In the genomic region with DNA sequence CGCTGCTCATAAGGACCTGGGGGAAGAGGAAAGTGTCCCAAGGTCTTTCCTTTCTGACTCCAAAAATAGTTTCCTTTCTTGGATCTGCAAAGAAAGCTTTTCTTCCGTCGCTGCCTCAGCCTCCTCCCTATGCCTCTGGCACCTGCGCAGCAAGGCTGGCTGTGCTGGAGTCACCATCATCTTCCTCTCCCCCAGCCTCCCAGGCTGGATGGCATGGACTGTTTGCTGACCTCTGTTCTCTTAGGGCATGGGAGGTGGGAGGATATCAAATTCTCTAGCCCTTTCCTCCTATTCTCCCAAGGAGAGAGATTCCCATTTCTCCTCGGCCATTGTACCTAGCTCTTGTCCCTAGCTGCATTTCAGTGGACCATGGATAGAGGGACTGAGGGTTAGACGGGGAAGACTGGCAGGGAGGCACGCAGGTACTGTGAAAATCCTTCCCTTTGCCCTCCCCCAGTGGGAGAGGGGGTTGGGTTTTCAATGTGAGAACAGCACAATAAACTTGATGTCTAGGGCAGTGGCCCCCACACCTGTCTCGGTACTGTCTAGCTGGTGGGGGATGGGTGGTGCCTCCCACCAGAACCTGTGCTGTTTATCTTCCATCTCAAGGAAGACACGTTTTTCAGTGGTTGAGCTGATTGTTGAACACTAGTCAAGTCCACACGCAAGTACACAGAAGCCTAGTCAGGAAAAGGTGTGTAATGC, we compare ENCODE assay signal across 12 cellular contexts. TPM values are rescaled to one million over a fixed set of nuclear protein-coding genes. Genes with fewer than 3 reads are reported as not detected.
DNase-seq lines count a peak whose midpoint lies in the region; ATAC-seq, FAIRE-seq and TF ChIP-seq lines count a peak whose summit lies in the region.
"Had no signal": no experiment of that assay in that cellular context is flagged by ENCODE, and none has a peak within 500 bp of the region (broad histone marks: within the 10 kb centered on the region; RNA-seq: fewer than 3 reads in every experiment).

No MANE protein-coding gene starts in this region.

- no peak overlapping the region for H2AFZ ChIP-seq in endothelial cell of umbilical vein (ENCODE audit: low read depth, low read length)

- no peak for ATAC-seq in GM19397 (IDR thresholded peaks at IDR 0.05; ENCODE audit: unreplicated experiment)

- H3K4me1 ChIP-seq in endothelial cell of umbilical vein (ENCODE audit: control insufficient read depth, extremely low read depth, insufficient read depth, low read length) (peaks cover 28% of the 10 kb centered on the region), stomach (peaks cover 36 to 62% (median 59%) of the 10 kb centered on the region in 4 donors)

- no peaks in the 10 kb centered on the region for H3K9me3 Mint-ChIP-seq in activated naive CD4-positive, alpha-beta T cell treated with anti-CD3 and anti-CD28 coated beads, Interleukin-2, amount 10 ng/mL, durations not matched to agents 7 days and 5 days

- H3K9me3 ChIP-seq in SK-N-MC (ENCODE audit: low read depth, low read length) (no peaks in the 10 kb centered on the region), endothelial cell of umbilical vein (replicated peaks; ENCODE audit: control insufficient read depth, insufficient read depth, low read length) (no peaks in the 10 kb centered on the region), stomach (no peaks in the 10 kb centered on the region)
- H3K9me3 ChIP-seq: ascending aorta, tibial nerve had no signal

- H3K27me3 Mint-ChIP-seq in activated naive CD4-positive, alpha-beta T cell treated with anti-CD3 and anti-CD28 coated beads, Interleukin-2, amount 10 ng/mL, durations not matched to agents 7 days and 5 days: peaks cover 9% of the 10 kb centered on the region

- dilution Hi-C loops in endothelial cell of umbilical vein (cut with MboI; ENCODE audit: extremely low pct_ligation_motif_present, low sequenced_read_pairs): no loop called here

- H3K27me3 ChIP-seq in endothelial cell of umbilical vein (ENCODE audit: control insufficient read depth in 2 of 2, insufficient read depth in 2 of 2, low read length in 2 of 2) (no peaks in the 10 kb centered on the region), stomach (no peaks in the 10 kb centered on the region)
- H3K27me3 ChIP-seq: ascending aorta, tibial nerve had no signal

- no peaks in the 10 kb centered on the region for H4K20me1 ChIP-seq in endothelial cell of umbilical vein (replicated peaks; ENCODE audit: control insufficient read depth, extremely low read depth, insufficient read depth, low read length)

- no peak for DNase-seq in activated naive CD4-positive, alpha-beta T cell treated with anti-CD3 and anti-CD28 coated beads, Interleukin-2, amount 10 ng/mL, durations not matched to agents 7 days and 5 days
- DNase-seq in activated naive CD4-positive, alpha-beta T cell (lab: John Stamatoyannopoulos, UW): no peak
- no peak for DNase-seq in SK-N-MC (ENCODE audit: low read depth, low spot score)
- DNase-seq in endothelial cell of umbilical vein (ENCODE audit: low read depth, low spot score): no peak
- DNase-seq in stomach: no peak
- DNase-seq in GM19240 (ENCODE audit: insufficient read length, low spot score): no peak
- DNase-seq in NCI-H510A treated with DMSO at 0.1 percent for 48 hours (lab: John Stamatoyannopoulos, UW): no peak
- DNase-seq: NCI-H2081 had no signal

- no peak for TF ChIP-seq EP300 in stomach (IDR thresholded peaks at IDR 0.05)

- H3K36me3 ChIP-seq in SK-N-MC (ENCODE audit: insufficient read depth, low read length): peaks cover 42% of the 10 kb centered on the region
- H3K36me3 ChIP-seq in endothelial cell of umbilical vein (ENCODE audit: control insufficient read depth in 2 of 2, extremely low read depth in 1 of 2, insufficient read depth in 2 of 2, low read length in 2 of 2): peaks cover 5 to 20% of the 10 kb centered on the region in 2 experiments
- peaks cover 12 to 43% (median 32%) of the 10 kb centered on the region in 4 donors for H3K36me3 ChIP-seq in stomach

- TF ChIP-seq POLR2A in endothelial cell of umbilical vein (IDR thresholded peaks at IDR 0.05; ENCODE audit: low read depth, low read length) (peak; percentile 54), stomach (IDR thresholded peaks at IDR 0.05) (no peak)

- no peak overlapping the region for H3K4me3 ChIP-seq in SK-N-MC
- no peak overlapping the region for H3K4me3 ChIP-seq in endothelial cell of umbilical vein (replicated peaks in 1 of 3; ENCODE audit: insufficient read depth in 1 of 3, low read depth in 1 of 3, low read length in 3 of 3)
- H3K4me3 ChIP-seq in stomach: no peak overlapping the region
- H3K4me3 ChIP-seq: tibial nerve had no signal

- peaks cover 59% of the 10 kb centered on the region for H3K4me1 Mint-ChIP-seq in activated naive CD4-positive, alpha-beta T cell treated with anti-CD3 and anti-CD28 coated beads, Interleukin-2, amount 10 ng/mL, durations not matched to agents 7 days and 5 days

- POLR2A ChIA-PET in endothelial cell of umbilical vein (lab: Charles Lee): interaction anchor here (1.4 kb wide), 1 partner anchor 11 kb away, joined by 3 read pairs; no protein-coding TSS in a partner anchor

- H3K9ac ChIP-seq in SK-N-MC (ENCODE audit: insufficient read length) (no peak overlapping the region), endothelial cell of umbilical vein (replicated peaks; ENCODE audit: extremely low read depth, insufficient read depth, low read length) (no peak overlapping the region)

- no peak overlapping the region for H3K4me2 ChIP-seq in endothelial cell of umbilical vein (ENCODE audit: insufficient read depth, low read length)

- BruUV-seq in endothelial cell of umbilical vein (replicated peaks; lab: Mats Ljungman, UMichigan): no TSS peak

- TF ChIP-seq CTCF in endothelial cell of umbilical vein (IDR thresholded peaks at IDR 0.05; ENCODE audit: extremely low read depth in 1 of 2, insufficient read depth in 1 of 2, low read depth in 1 of 2, low read length in 2 of 2) (no peak), stomach (IDR thresholded peaks at IDR 0.05) (no peak)

- CTCF ChIA-PET in activated naive CD4-positive, alpha-beta T cell treated with anti-CD3 and anti-CD28 coated beads, Interleukin-2, amount 10 ng/mL, durations not matched to agents 7 days and 5 days (lab: Charles Lee): interaction anchor here (0.9 to 1.3 kb wide), 2 partner anchors 49 to 126 kb away, joined by 4 read pairs; no protein-coding TSS in a partner anchor
- CTCF ChIA-PET in endothelial cell of umbilical vein (lab: Charles Lee): no interaction called here

- intact Hi-C loops in endothelial cell of umbilical vein (cut with micrococcal nuclease) (no loop called here), stomach (cut with DNase I; ENCODE audit: low total_unique reads) (no loop called here)

- 74 to 78% (median 77%) methylated on average over 10 of the region's 10 CpGs for WGBS in stomach, 5 donors

- H3K9me1 ChIP-seq in endothelial cell of umbilical vein (replicated peaks; ENCODE audit: control insufficient read depth, extremely low read depth, insufficient read depth, low read length): no peaks in the 10 kb centered on the region

- H3K79me2 ChIP-seq in endothelial cell of umbilical vein (ENCODE audit: control insufficient read depth, insufficient read depth, low read length): peaks cover 49% of the 10 kb centered on the region

- H3K27ac ChIP-seq in SK-N-MC (peak overlapping the region; percentile 75), endothelial cell of umbilical vein (ENCODE audit: insufficient read depth, low read depth, low read length) (no peak overlapping the region), stomach (peak overlapping the region in 3 of 5 donors; percentile 8 to 97 (median 26))

- peak overlapping the region; percentile 94 for H3K27ac Mint-ChIP-seq in activated naive CD4-positive, alpha-beta T cell treated with anti-CD3 and anti-CD28 coated beads, Interleukin-2, amount 10 ng/mL, durations not matched to agents 7 days and 5 days

- H3K36me3 Mint-ChIP-seq in activated naive CD4-positive, alpha-beta T cell treated with anti-CD3 and anti-CD28 coated beads, Interleukin-2, amount 10 ng/mL, durations not matched to agents 7 days and 5 days: peaks cover 55% of the 10 kb centered on the region

- FAIRE-seq in endothelial cell of umbilical vein (lab: Jason Lieb, UNC): no peak

- peak overlapping the region; percentile 88 for H3K4me3 Mint-ChIP-seq in activated naive CD4-positive, alpha-beta T cell treated with anti-CD3 and anti-CD28 coated beads, Interleukin-2, amount 10 ng/mL, durations not matched to agents 7 days and 5 days

RNA-seq across cellular contexts. Expression of a gene that starts 2.6 kb away (rescaled TPM):
- total RNA-seq in endothelial cell of umbilical vein (42.4 and 46.1 TPM in 2 replicates), stomach (100 to 1,000 TPM in 1 of 5 donors, 10 to 100 TPM in 1, 1 to 10 TPM in 2, not detected in 1; 6.2 to 226 (median 38.9) TPM)
- polyA plus RNA-seq in endothelial cell of umbilical vein (37.7 and 47.9 TPM in 2 replicates), stomach (10 to 100 TPM; 29.5 to 78.0 (median 39.5) TPM)
- 25.7 and 37.0 TPM in 2 replicates for polyA plus RNA-seq in endothelial cell of umbilical vein (2011; cell fraction: cytosol; rRNA removed)
- 49.8 and 50.0 TPM in 2 replicates for polyA plus RNA-seq in endothelial cell of umbilical vein (2011; cell fraction: nucleus; rRNA removed)
- 19.9 and 29.5 TPM in 2 replicates for polyA plus RNA-seq in endothelial cell of umbilical vein (2012)
- polyA minus RNA-seq in endothelial cell of umbilical vein: 4.9 and 11.9 TPM in 2 replicates
- 33.5 TPM for polyA minus RNA-seq in endothelial cell of umbilical vein (2011; cell fraction: cytosol; rRNA and poly(A)+ RNA removed)
- 7.4 and 13.6 TPM in 2 replicates for polyA minus RNA-seq in endothelial cell of umbilical vein (2011; cell fraction: nucleus; rRNA and poly(A)+ RNA removed)

RNA-seq across cellular contexts. Expression of a gene that starts 4.1 kb away (rescaled TPM):
- total RNA-seq in endothelial cell of umbilical vein (37.1 and 45.8 TPM in 2 replicates), stomach (100 to 1,000 TPM in 1 of 5 donors, 10 to 100 TPM in 4; 14.1 to 117 (median 28.1) TPM)
- polyA plus RNA-seq in endothelial cell of umbilical vein (23.3 and 24.3 TPM in 2 replicates), stomach (10 to 100 TPM; 17.4 to 21.4 (median 20.0) TPM)
- 19.6 and 21.4 TPM in 2 replicates for polyA plus RNA-seq in endothelial cell of umbilical vein (2011; cell fraction: cytosol; rRNA removed)
- 31.3 and 32.3 TPM in 2 replicates for polyA plus RNA-seq in endothelial cell of umbilical vein (2011; cell fraction: nucleus; rRNA removed)
- polyA plus RNA-seq in endothelial cell of umbilical vein (2012): 23.6 and 26.8 TPM in 2 replicates
- 35.8 and 41.5 TPM in 2 replicates for polyA minus RNA-seq in endothelial cell of umbilical vein
- 39.5 TPM for polyA minus RNA-seq in endothelial cell of umbilical vein (2011; cell fraction: cytosol; rRNA and poly(A)+ RNA removed)
- polyA minus RNA-seq in endothelial cell of umbilical vein (2011; cell fraction: nucleus; rRNA and poly(A)+ RNA removed): 20.8 and 30.8 TPM in 2 replicates

RNA-seq across cellular contexts. Expression of a gene that starts 5.2 kb away (rescaled TPM):
- 0.31 and 0.48 TPM in 2 replicates for total RNA-seq in endothelial cell of umbilical vein
- 0.30 and 0.32 TPM in 2 replicates for polyA plus RNA-seq in endothelial cell of umbilical vein
- 0.25 and 0.30 TPM in 2 replicates for polyA plus RNA-seq in endothelial cell of umbilical vein (2011; cell fraction: cytosol; rRNA removed)
- 0.99 and 1.3 TPM in 2 replicates for polyA plus RNA-seq in endothelial cell of umbilical vein (2011; cell fraction: nucleus; rRNA removed)
- polyA plus RNA-seq in endothelial cell of umbilical vein (2012): 0.70 and 0.89 TPM in 2 replicates
- polyA minus RNA-seq in endothelial cell of umbilical vein: 0.41 TPM in 1 of 2 replicates, not detected in the other
- 1.2 TPM for polyA minus RNA-seq in endothelial cell of umbilical vein (2011; cell fraction: cytosol; rRNA and poly(A)+ RNA removed)
- 0.91 TPM in 1 of 2 replicates, not detected in the other for polyA minus RNA-seq in endothelial cell of umbilical vein (2011; cell fraction: nucleus; rRNA and poly(A)+ RNA removed)
- total RNA-seq in stomach: 10 to 100 TPM in 2 of 5 donors, 1 to 10 TPM in 1, under 1 TPM in 1, not detected in 1; 0.89 to 44.3 (median 10.9) TPM
- 10 to 100 TPM in 1 of 3 donors, 1 to 10 TPM in 2; 4.9 to 11.7 (median 5.2) TPM for polyA plus RNA-seq in stomach
- total RNA-seq: ascending aorta had no signal

RNA-seq across cellular contexts. Expression of a gene that starts 30.3 kb away (rescaled TPM):
- total RNA-seq in endothelial cell of umbilical vein: 1.5 and 4.1 TPM in 2 replicates
- 1.6 and 1.9 TPM in 2 replicates for polyA plus RNA-seq in endothelial cell of umbilical vein
- 1.4 and 1.9 TPM in 2 replicates for polyA plus RNA-seq in endothelial cell of umbilical vein (2011; cell fraction: cytosol; rRNA removed)
- polyA plus RNA-seq in endothelial cell of umbilical vein (2011; cell fraction: nucleus; rRNA removed): 4.6 and 5.6 TPM in 2 replicates
- polyA plus RNA-seq in endothelial cell of umbilical vein (2012): 3.3 and 3.9 TPM in 2 replicates
- 0.76 and 2.3 TPM in 2 replicates for polyA minus RNA-seq in endothelial cell of umbilical vein
- polyA minus RNA-seq in endothelial cell of umbilical vein (2011; cell fraction: cytosol; rRNA and poly(A)+ RNA removed): 1.0 TPM
- polyA minus RNA-seq in endothelial cell of umbilical vein (2011; cell fraction: nucleus; rRNA and poly(A)+ RNA removed): not detected in 2 replicates
- 1 to 10 TPM in 1 of 5 donors, not detected in 4; 2.3 TPM for total RNA-seq in stomach
- polyA plus RNA-seq in stomach: 1 to 10 TPM in 1 of 3 donors, under 1 TPM in 1, not detected in 1; 0.65 to 1.1 TPM
- total RNA-seq: ascending aorta had no signal
- polyA plus RNA-seq: neural cell had no signal

RNA-seq across cellular contexts. Expression of a gene that starts 45.3 kb away (rescaled TPM):
- total RNA-seq in endothelial cell of umbilical vein (66.3 and 84.4 TPM in 2 replicates), stomach (100 to 1,000 TPM in 1 of 5 donors, 10 to 100 TPM in 3, 1 to 10 TPM in 1; 9.4 to 120 (median 28.0) TPM)
- polyA plus RNA-seq in endothelial cell of umbilical vein (40.1 and 52.5 TPM in 2 replicates), stomach (10 to 100 TPM; 25.1 to 44.8 (median 35.0) TPM)
- 30.4 and 41.3 TPM in 2 replicates for polyA plus RNA-seq in endothelial cell of umbilical vein (2011; cell fraction: cytosol; rRNA removed)
- polyA plus RNA-seq in endothelial cell of umbilical vein (2011; cell fraction: nucleus; rRNA removed): 34.7 and 40.8 TPM in 2 replicates
- 37.8 and 44.8 TPM in 2 replicates for polyA plus RNA-seq in endothelial cell of umbilical vein (2012)
- 18.3 and 20.1 TPM in 2 replicates for polyA minus RNA-seq in endothelial cell of umbilical vein
- polyA minus RNA-seq in endothelial cell of umbilical vein (2011; cell fraction: cytosol; rRNA and poly(A)+ RNA removed): 22.2 TPM
- polyA minus RNA-seq in endothelial cell of umbilical vein (2011; cell fraction: nucleus; rRNA and poly(A)+ RNA removed): 9.5 and 17.6 TPM in 2 replicates
